1 cellular context compared by ENCODE assay signal in the genomic region with DNA sequence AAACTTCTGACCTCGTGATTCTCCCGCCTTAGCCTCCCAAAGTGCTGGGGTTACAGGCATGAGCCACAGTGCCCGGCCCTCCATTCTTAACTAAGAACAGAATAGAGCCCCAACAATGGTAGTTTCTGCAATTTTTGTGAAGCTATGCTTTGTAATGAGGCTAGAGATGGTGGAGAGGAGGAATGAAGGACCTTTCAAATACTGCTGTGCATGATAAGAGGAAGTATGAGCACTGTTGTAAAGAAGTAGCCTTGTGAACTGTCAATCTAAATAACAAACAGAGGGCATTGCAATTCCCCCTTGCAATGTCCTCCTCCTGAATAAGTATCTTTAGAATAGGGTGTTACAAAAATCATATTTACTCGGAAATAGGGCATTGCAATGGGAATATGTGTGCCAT.
A peak's percentile ranks its signal among the peaks of the same experiment; 100 is the strongest.
TF ChIP-seq lines count a peak whose summit lies in the region.

No MANE protein-coding gene starts in this region.

TF ChIP-seq in GM23338, 12 proteins besides CTCF, POLR2A, EP300 and RAD21:
- TF ChIP-seq, protein P1, sequence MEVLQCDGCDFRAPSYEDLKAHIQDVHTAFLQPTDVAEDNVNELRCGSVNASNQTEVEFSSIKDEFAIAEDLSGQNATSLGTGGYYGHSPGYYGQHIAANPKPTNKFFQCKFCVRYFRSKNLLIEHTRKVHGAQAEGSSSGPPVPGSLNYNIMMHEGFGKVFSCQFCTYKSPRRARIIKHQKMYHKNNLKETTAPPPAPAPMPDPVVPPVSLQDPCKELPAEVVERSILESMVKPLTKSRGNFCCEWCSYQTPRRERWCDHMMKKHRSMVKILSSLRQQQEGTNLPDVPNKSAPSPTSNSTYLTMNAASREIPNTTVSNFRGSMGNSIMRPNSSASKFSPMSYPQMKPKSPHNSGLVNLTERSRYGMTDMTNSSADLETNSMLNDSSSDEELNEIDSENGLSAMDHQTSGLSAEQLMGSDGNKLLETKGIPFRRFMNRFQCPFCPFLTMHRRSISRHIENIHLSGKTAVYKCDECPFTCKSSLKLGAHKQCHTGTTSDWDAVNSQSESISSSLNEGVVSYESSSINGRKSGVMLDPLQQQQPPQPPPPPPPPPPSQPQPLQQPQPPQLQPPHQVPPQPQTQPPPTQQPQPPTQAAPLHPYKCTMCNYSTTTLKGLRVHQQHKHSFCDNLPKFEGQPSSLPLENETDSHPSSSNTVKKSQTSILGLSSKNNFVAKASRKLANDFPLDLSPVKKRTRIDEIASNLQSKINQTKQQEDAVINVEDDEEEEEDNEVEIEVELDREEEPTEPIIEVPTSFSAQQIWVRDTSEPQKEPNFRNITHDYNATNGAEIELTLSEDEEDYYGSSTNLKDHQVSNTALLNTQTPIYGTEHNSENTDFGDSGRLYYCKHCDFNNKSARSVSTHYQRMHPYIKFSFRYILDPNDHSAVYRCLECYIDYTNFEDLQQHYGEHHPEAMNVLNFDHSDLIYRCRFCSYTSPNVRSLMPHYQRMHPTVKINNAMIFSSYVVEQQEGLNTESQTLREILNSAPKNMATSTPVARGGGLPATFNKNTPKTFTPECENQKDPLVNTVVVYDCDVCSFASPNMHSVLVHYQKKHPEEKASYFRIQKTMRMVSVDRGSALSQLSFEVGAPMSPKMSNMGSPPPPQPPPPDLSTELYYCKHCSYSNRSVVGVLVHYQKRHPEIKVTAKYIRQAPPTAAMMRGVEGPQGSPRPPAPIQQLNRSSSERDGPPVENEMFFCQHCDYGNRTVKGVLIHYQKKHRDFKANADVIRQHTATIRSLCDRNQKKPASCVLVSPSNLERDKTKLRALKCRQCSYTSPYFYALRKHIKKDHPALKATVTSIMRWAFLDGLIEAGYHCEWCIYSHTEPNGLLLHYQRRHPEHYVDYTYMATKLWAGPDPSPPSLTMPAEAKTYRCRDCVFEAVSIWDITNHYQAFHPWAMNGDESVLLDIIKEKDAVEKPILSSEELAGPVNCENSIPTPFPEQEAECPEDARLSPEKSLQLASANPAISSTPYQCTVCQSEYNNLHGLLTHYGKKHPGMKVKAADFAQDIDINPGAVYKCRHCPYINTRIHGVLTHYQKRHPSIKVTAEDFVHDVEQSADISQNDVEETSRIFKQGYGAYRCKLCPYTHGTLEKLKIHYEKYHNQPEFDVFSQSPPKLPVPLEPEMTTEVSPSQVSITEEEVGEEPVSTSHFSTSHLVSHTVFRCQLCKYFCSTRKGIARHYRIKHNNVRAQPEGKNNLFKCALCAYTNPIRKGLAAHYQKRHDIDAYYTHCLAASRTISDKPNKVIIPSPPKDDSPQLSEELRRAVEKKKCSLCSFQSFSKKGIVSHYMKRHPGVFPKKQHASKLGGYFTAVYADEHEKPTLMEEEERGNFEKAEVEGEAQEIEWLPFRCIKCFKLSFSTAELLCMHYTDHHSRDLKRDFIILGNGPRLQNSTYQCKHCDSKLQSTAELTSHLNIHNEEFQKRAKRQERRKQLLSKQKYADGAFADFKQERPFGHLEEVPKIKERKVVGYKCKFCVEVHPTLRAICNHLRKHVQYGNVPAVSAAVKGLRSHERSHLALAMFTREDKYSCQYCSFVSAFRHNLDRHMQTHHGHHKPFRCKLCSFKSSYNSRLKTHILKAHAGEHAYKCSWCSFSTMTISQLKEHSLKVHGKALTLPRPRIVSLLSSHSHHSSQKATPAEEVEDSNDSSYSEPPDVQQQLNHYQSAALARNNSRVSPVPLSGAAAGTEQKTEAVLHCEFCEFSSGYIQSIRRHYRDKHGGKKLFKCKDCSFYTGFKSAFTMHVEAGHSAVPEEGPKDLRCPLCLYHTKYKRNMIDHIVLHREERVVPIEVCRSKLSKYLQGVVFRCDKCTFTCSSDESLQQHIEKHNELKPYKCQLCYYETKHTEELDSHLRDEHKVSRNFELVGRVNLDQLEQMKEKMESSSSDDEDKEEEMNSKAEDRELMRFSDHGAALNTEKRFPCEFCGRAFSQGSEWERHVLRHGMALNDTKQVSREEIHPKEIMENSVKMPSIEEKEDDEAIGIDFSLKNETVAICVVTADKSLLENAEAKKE (CRISPR knock-in tag; IDR thresholded peaks at IDR 0.05), result 0 out of 2 replicates have a peak, but pooled peaks have one; percentile 14
- TF ChIP-seq EZH2 (IDR thresholded peaks at IDR 0.05; ENCODE audit: low read depth, unreplicated experiment), result no peak
